Comparison of ENCODE assay signal across 11 cellular contexts in the genomic region with DNA sequence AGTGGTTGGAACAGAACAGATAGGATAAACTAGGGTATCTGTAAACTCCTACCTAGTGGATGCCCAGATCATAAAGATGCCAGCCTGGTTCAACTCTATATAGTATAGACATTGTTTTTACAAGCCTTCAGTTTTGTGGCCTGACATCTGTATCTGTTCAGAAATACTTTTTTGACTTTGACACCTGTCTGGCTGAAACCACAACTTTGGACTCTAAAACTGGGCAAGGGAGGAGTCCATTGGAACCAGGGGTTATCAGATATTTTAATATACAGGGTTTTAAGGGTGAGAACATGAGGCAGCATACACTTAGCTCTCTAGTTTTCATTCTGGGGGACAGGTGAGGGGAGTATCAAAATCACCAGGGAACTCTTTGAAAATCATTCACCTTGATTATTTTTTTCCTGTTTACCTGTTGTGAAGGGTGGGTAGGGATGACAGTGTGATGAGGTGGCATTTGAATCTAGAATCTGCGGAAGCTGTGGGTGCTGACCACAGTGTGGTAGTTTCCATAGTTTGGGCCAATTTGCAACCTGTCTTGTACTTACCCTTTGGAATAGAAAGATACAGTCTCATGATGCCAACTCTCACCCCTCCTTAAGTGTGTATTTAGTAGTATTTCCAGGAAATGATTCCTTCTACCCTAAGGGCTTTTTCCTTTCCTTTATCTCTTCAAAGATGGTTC. TPM values are rescaled to one million over a fixed set of nuclear protein-coding genes. Genes with fewer than 3 reads are reported as not detected.
A peak's percentile ranks its signal among the peaks of the same experiment; 100 is the strongest.
DNase-seq lines count a peak whose midpoint lies in the region; ATAC-seq, FAIRE-seq and TF ChIP-seq lines count a peak whose summit lies in the region.
"Had no signal": no experiment of that assay in that cellular context is flagged by ENCODE, and none has a peak within 500 bp of the region (broad histone marks: within the 10 kb centered on the region; RNA-seq: fewer than 3 reads in every experiment).

No MANE protein-coding gene starts in this region.

- intact Hi-C loops in activated CD8-positive, alpha-beta T cell treated with anti-CD3 and anti-CD28 coated beads for 36 hours (cut with micrococcal nuclease) = no loop called here
- intact Hi-C loops in HepG2 (cut with micrococcal nuclease; ENCODE audit: unreplicated experiment) = no loop called here
- intact Hi-C loops in ovary (cut with DNase I) = no loop called here

- in situ Hi-C loops in HepG2 (cut with HindIII; ENCODE audit: extremely low pct_ligation_motif_present, low pct_unique_long_range_greater_than_20kb) (no loop called here), GM13977 (cut with MboI; ENCODE audit: low pct_unique_long_range_greater_than_20kb, low sequenced_read_pairs, unreplicated experiment) (no loop called here)

- H3K27ac Mint-ChIP-seq in activated CD8-positive, alpha-beta T cell treated with anti-CD3 and anti-CD28 coated beads for 36 hours = peak overlapping the region; percentile 7
- no peak overlapping the region for H3K27ac Mint-ChIP-seq in activated CD8-positive, alpha-beta T cell treated with anti-CD3 and anti-CD28 coated beads, Interleukin-2, amount 10 ng/mL, durations not matched to agents 7 days and 5 days
- H3K27ac Mint-ChIP-seq in immature natural killer cell = peak overlapping the region; percentile 61 to 97 (median 86)
- H3K27ac Mint-ChIP-seq: activated T-helper 1 cell treated with anti-CD3 and anti-CD28 coated beads, Interleukin-12 subunit alpha, Interleukin-12 subunit beta, Interleukin-2, Interleukin-4 antibody, amounts not matched to agents 30 ng/mL and 10 ng/mL and 1 ng/mL, durations not matched to agents 14 hours and 24 hours and 36 hours had no signal

- TF ChIP-seq EP300 in HepG2 (IDR thresholded peaks at IDR 0.05; ENCODE audit: low read depth in 2 of 2, low read length in 2 of 2) = no peak
- no peak for TF ChIP-seq EP300 in HepG2 (CRISPR knock-in tag; IDR thresholded peaks at IDR 0.05; ENCODE audit: borderline replicate concordance)
- no peak for TF ChIP-seq EP300 in ovary (IDR thresholded peaks at IDR 0.05)

- peaks cover 3% of the 10 kb centered on the region for H3K27me3 Mint-ChIP-seq in activated CD8-positive, alpha-beta T cell treated with anti-CD3 and anti-CD28 coated beads for 36 hours
- H3K27me3 Mint-ChIP-seq in activated CD8-positive, alpha-beta T cell treated with anti-CD3 and anti-CD28 coated beads, Interleukin-2, amount 10 ng/mL, durations not matched to agents 7 days and 5 days (ENCODE audit: low read depth) = peaks cover 16% of the 10 kb centered on the region
- peaks cover 0 to 5% (median 1%) of the 10 kb centered on the region in 3 donors for H3K27me3 Mint-ChIP-seq in immature natural killer cell (ENCODE audit: low read depth in 3 of 3)

- FAIRE-seq in HepG2 (lab: Jason Lieb, UNC) = no peak

- H3K27me3 ChIP-seq in RWPE2 (ENCODE audit: insufficient read depth, poor library complexity, severe bottlenecking) = no peaks in the 10 kb centered on the region
- H3K27me3 ChIP-seq in thoracic aorta (replicated peaks; ENCODE audit: insufficient read depth) = no peaks in the 10 kb centered on the region
- no peaks in the 10 kb centered on the region for H3K27me3 ChIP-seq in HepG2 (ENCODE audit: control insufficient read depth in 1 of 2, insufficient read depth in 2 of 2, low read length in 2 of 2)
- H3K27me3 ChIP-seq in ovary = no peaks in the 10 kb centered on the region
- H3K27me3 ChIP-seq: Peyer's patch had no signal

- H3K4me3 Mint-ChIP-seq in activated CD8-positive, alpha-beta T cell treated with anti-CD3 and anti-CD28 coated beads for 36 hours = no peak overlapping the region
- H3K4me3 Mint-ChIP-seq in activated CD8-positive, alpha-beta T cell treated with anti-CD3 and anti-CD28 coated beads, Interleukin-2, amount 10 ng/mL, durations not matched to agents 7 days and 5 days = no peak overlapping the region
- peak overlapping the region in 4 of 5 donors; percentile 8 to 52 (median 38) for H3K4me3 Mint-ChIP-seq in immature natural killer cell
- H3K4me3 Mint-ChIP-seq: activated T-helper 1 cell treated with anti-CD3 and anti-CD28 coated beads, Interleukin-12 subunit alpha, Interleukin-12 subunit beta, Interleukin-2, Interleukin-4 antibody, amounts not matched to agents 30 ng/mL and 10 ng/mL and 1 ng/mL, durations not matched to agents 14 hours and 24 hours and 36 hours had no signal

- H3K36me3 Mint-ChIP-seq in activated CD8-positive, alpha-beta T cell treated with anti-CD3 and anti-CD28 coated beads for 36 hours (ENCODE audit: low read depth) = peaks cover 2% of the 10 kb centered on the region
- peaks cover 9% of the 10 kb centered on the region for H3K36me3 Mint-ChIP-seq in activated CD8-positive, alpha-beta T cell treated with anti-CD3 and anti-CD28 coated beads, Interleukin-2, amount 10 ng/mL, durations not matched to agents 7 days and 5 days (ENCODE audit: low read depth)
- no peaks in the 10 kb centered on the region for H3K36me3 Mint-ChIP-seq in immature natural killer cell

- no peak for TF ChIP-seq RAD21 in HepG2 (CRISPR knock-in tag; IDR thresholded peaks at IDR 0.05)

- H3K79me2 ChIP-seq in HepG2 (ENCODE audit: insufficient read depth, low read length) = peaks cover 39% of the 10 kb centered on the region

- no peak for TF ChIP-seq CTCF in activated CD8-positive, alpha-beta T cell treated with anti-CD3 and anti-CD28 coated beads for 36 hours (IDR thresholded peaks at IDR 0.05)
- no peak for TF ChIP-seq CTCF in RWPE2 (IDR thresholded peaks at IDR 0.05; ENCODE audit: poor library complexity, severe bottlenecking)
- no peak for TF ChIP-seq CTCF in thoracic aorta (IDR thresholded peaks at IDR 0.05)
- no peak for TF ChIP-seq CTCF in HepG2 (CRISPR knock-in tag; IDR thresholded peaks at IDR 0.05)
- TF ChIP-seq CTCF in GM13977 (IDR thresholded peaks at IDR 0.05; ENCODE audit: extremely low read depth, insufficient read depth, missing control alignments) = no peak
- no peak for TF ChIP-seq CTCF in ovary (IDR thresholded peaks at IDR 0.05)

- ATAC-seq in activated CD8-positive, alpha-beta T cell treated with anti-CD3 and anti-CD28 coated beads for 36 hours = no peak
- no peak for ATAC-seq in activated CD8-positive, alpha-beta T cell treated with anti-CD3 and anti-CD28 coated beads, Interleukin-2, amount 10 ng/mL, durations not matched to agents 7 days and 5 days
- ATAC-seq in RWPE2 (ENCODE audit: low read depth) (peak; percentile 47), thoracic aorta (ENCODE audit: insufficient number of reproducible peaks, low FRiP score, low read depth) (no peak), HepG2 (no peak)

- BruUV-seq in HepG2 (replicated peaks; lab: Mats Ljungman, UMichigan) = no TSS peak

- H3K27ac ChIP-seq in RWPE2 (ENCODE audit: poor library complexity, severe bottlenecking) = peak overlapping the region; percentile 94
- H3K27ac ChIP-seq in thoracic aorta = peak overlapping the region; percentile 34 to 81
- no peak overlapping the region for H3K27ac ChIP-seq in HepG2 (ENCODE audit: extremely low read length, insufficient read depth, low read length)
- H3K27ac ChIP-seq in ovary = no peak overlapping the region

- peak; percentile 23 for DNase-seq in activated CD8-positive, alpha-beta T cell treated with anti-CD3 and anti-CD28 coated beads for 36 hours
- DNase-seq in activated CD8-positive, alpha-beta T cell treated with anti-CD3 and anti-CD28 coated beads, Interleukin-2, amount 10 ng/mL, durations not matched to agents 7 days and 5 days = no peak
- DNase-seq in RWPE2 (ENCODE audit: low spot score) = no peak
- peak; percentile 46 to 65 (median 61) for DNase-seq in immature natural killer cell
- no peak for DNase-seq in thoracic aorta (ENCODE audit: low spot score)
- DNase-seq in HepG2 (ENCODE audit: low spot score) = no peak
- DNase-seq in GM13977 (ENCODE audit: low spot score) = no peak
- DNase-seq in ovary = no peak
- DNase-seq: cerebellar nuclear complex, Peyer's patch had no signal

- no peak overlapping the region for H2AFZ ChIP-seq in HepG2 (ENCODE audit: low read length)

- no peak overlapping the region for H3K4me2 ChIP-seq in HepG2 (ENCODE audit: low read depth, low read length)

- CTCF ChIA-PET in activated CD8-positive, alpha-beta T cell treated with anti-CD3 and anti-CD28 coated beads for 36 hours (lab: Charles Lee) = no interaction called here
- CTCF ChIA-PET in activated CD8-positive, alpha-beta T cell treated with anti-CD3 and anti-CD28 coated beads, Interleukin-2, amount 10 ng/mL, durations not matched to agents 7 days and 5 days (lab: Charles Lee) = interaction anchor here (1.0 kb wide), 1 partner anchor 9 kb away, joined by 3 read pairs; no protein-coding TSS in a partner anchor
- CTCF ChIA-PET in HepG2 (lab: Yijun Ruan, JAX; ENCODE audit: low intra/inter-chr PET ratio, low total read pairs) = no interaction called here

- H3K4me1 Mint-ChIP-seq in activated CD8-positive, alpha-beta T cell treated with anti-CD3 and anti-CD28 coated beads for 36 hours (ENCODE audit: low read depth) = peaks cover 33% of the 10 kb centered on the region
- peaks cover 19% of the 10 kb centered on the region for H3K4me1 Mint-ChIP-seq in activated CD8-positive, alpha-beta T cell treated with anti-CD3 and anti-CD28 coated beads, Interleukin-2, amount 10 ng/mL, durations not matched to agents 7 days and 5 days (ENCODE audit: low read depth)
- peaks cover 36 to 78% of the 10 kb centered on the region in 2 donors for H3K4me1 Mint-ChIP-seq in immature natural killer cell

- WGBS in HepG2 (ENCODE audit: low lambda C conversion rate) = 100% methylated on average over 1 of the region's 1 CpG
- WGBS in ovary, 3 donors = 92 to 100% (median 96%) methylated on average over 1 of the region's 1 CpG

- H3K9me3 ChIP-seq in RWPE2 (ENCODE audit: severe bottlenecking) (no peaks in the 10 kb centered on the region), thoracic aorta (no peaks in the 10 kb centered on the region), HepG2 (ENCODE audit: low read length) (no peaks in the 10 kb centered on the region), ovary (no peaks in the 10 kb centered on the region)
- H3K9me3 ChIP-seq: Peyer's patch had no signal

- H3K36me3 ChIP-seq in RWPE2 (ENCODE audit: low read depth) (no peaks in the 10 kb centered on the region), thoracic aorta (no peaks in the 10 kb centered on the region), HepG2 (replicated peaks in 1 of 2; ENCODE audit: control insufficient read depth in 1 of 2, insufficient read depth in 2 of 2, low read length in 2 of 2) (no peaks in the 10 kb centered on the region), ovary (no peaks in the 10 kb centered on the region)
- H3K36me3 ChIP-seq: Peyer's patch had no signal

- TF ChIP-seq POLR2A in HepG2 (IDR thresholded peaks at IDR 0.05; ENCODE audit: insufficient read depth in 1 of 2, low read depth in 2 of 2, low read length in 2 of 2) (no peak), ovary (IDR thresholded peaks at IDR 0.05) (no peak)

- H3K4me1 ChIP-seq in RWPE2 (ENCODE audit: insufficient read depth, poor library complexity, severe bottlenecking) = peaks cover 72% of the 10 kb centered on the region
- peaks cover 86 to 90% of the 10 kb centered on the region in 2 donors for H3K4me1 ChIP-seq in thoracic aorta (ENCODE audit: control insufficient read depth in 1 of 2, low read depth in 2 of 2)
- peaks cover 20% of the 10 kb centered on the region for H3K4me1 ChIP-seq in HepG2 (ENCODE audit: insufficient read depth, low read length)
- peaks cover 25% of the 10 kb centered on the region for H3K4me1 ChIP-seq in ovary (ENCODE audit: insufficient read depth)

- H3K4me3 ChIP-seq in RWPE2 (ENCODE audit: severe bottlenecking) = no peak overlapping the region
- no peak overlapping the region for H3K4me3 ChIP-seq in thoracic aorta
- H3K4me3 ChIP-seq in HepG2 (replicated peaks in 1 of 3; ENCODE audit: insufficient read depth in 1 of 3, low read depth in 2 of 3, low read length in 3 of 3) = no peak overlapping the region
- H3K4me3 ChIP-seq in ovary = no peak overlapping the region
- H3K4me3 ChIP-seq: Peyer's patch had no signal

- H3K9me3 Mint-ChIP-seq in activated CD8-positive, alpha-beta T cell treated with anti-CD3 and anti-CD28 coated beads for 36 hours = peaks cover 5% of the 10 kb centered on the region
- H3K9me3 Mint-ChIP-seq in activated CD8-positive, alpha-beta T cell treated with anti-CD3 and anti-CD28 coated beads, Interleukin-2, amount 10 ng/mL, durations not matched to agents 7 days and 5 days (ENCODE audit: insufficient read depth) = peaks cover 2% of the 10 kb centered on the region
- H3K9me3 Mint-ChIP-seq in immature natural killer cell = no peaks in the 10 kb centered on the region

- POLR2A ChIA-PET in activated CD8-positive, alpha-beta T cell treated with anti-CD3 and anti-CD28 coated beads for 36 hours (lab: Charles Lee) = no interaction called here
- POLR2A ChIA-PET in activated CD8-positive, alpha-beta T cell treated with anti-CD3 and anti-CD28 coated beads, Interleukin-2, amount 10 ng/mL, durations not matched to agents 7 days and 5 days (lab: Charles Lee) = no interaction called here
- POLR2A ChIA-PET in HepG2 (lab: Yijun Ruan, JAX) = no interaction called here

- no peaks in the 10 kb centered on the region for H4K20me1 ChIP-seq in HepG2 (ENCODE audit: insufficient read depth, low read length)

- no peak overlapping the region for H3K9ac ChIP-seq in HepG2 (ENCODE audit: insufficient read depth, low read depth, low read length)

RNA-seq across cellular contexts. Expression of gene GAB1, which starts 20.6 kb away (rescaled TPM):
- total RNA-seq in activated CD8-positive, alpha-beta T cell treated with anti-CD3 and anti-CD28 coated beads for 36 hours = under 1 TPM; 0.20 to 0.34 TPM
- under 1 TPM; 0.37 to 0.79 TPM for total RNA-seq in activated CD8-positive, alpha-beta T cell treated with anti-CD3 and anti-CD28 coated beads, Interleukin-2, amount 10 ng/mL, durations not matched to agents 7 days and 5 days
- polyA plus RNA-seq in immature natural killer cell = 1 to 10 TPM in 2 of 3 donors, not detected in 1; 1.9 to 2.9 TPM
- 10 to 100 TPM; 48.3 to 77.3 TPM for total RNA-seq in thoracic aorta
- total RNA-seq in HepG2 (2016; rRNA removed; fragmentation: Illumina TruSeq; extraction: Trizol) = 14.7 and 17.8 TPM in 2 replicates
- 9.7 and 12.8 TPM in 2 replicates for total RNA-seq in HepG2 (2016; cell fraction: cytosol; rRNA removed; fragmentation: Illumina TruSeq; extraction: Trizol; ENCODE audit: low read depth)
- 15.0 and 17.5 TPM in 2 replicates for total RNA-seq in HepG2 (2016; cell fraction: insoluble cytoplasmic fraction; rRNA removed; fragmentation: Illumina TruSeq; extraction: Trizol)
- total RNA-seq in HepG2 (2016; cell fraction: membrane; rRNA removed; fragmentation: Illumina TruSeq; extraction: Trizol) = 9.3 and 9.5 TPM in 2 replicates
- total RNA-seq in HepG2 (2016; cell fraction: nucleus; rRNA removed; fragmentation: Illumina TruSeq; extraction: Trizol) = 24.7 and 28.9 TPM in 2 replicates
- polyA plus RNA-seq in HepG2 (2011; rRNA removed) = 6.8 and 8.7 TPM in 2 replicates
- 2.3 and 3.7 TPM in 2 replicates for polyA plus RNA-seq in HepG2 (2011; cell fraction: cytosol; rRNA removed)
- polyA plus RNA-seq in HepG2 (2011; cell fraction: nucleus; rRNA removed) = 6.2 and 8.6 TPM in 2 replicates
- 7.5 and 8.7 TPM in 2 replicates for polyA plus RNA-seq in HepG2 (2012)
- 0.36 and 0.77 TPM in 2 replicates for polyA plus RNA-seq in HepG2 (2016; cell fraction: cytosol; fragmentation: Illumina TruSeq; extraction: Trizol; ENCODE audit: low read depth)
- 13.9 and 14.1 TPM in 2 replicates for polyA plus RNA-seq in HepG2 (2016; cell fraction: insoluble cytoplasmic fraction; fragmentation: Illumina TruSeq; extraction: Trizol; ENCODE audit: low read depth)
- polyA plus RNA-seq in HepG2 (2016; cell fraction: membrane; fragmentation: Illumina TruSeq; extraction: Trizol; ENCODE audit: low read depth) = 1.1 and 1.3 TPM in 2 replicates
- polyA plus RNA-seq in HepG2 (2016; cell fraction: nucleus; fragmentation: Illumina TruSeq; extraction: Trizol; ENCODE audit: insufficient read depth, low read depth) = 17.0 and 17.5 TPM in 2 replicates
- polyA minus RNA-seq in HepG2 (2011; rRNA and poly(A)+ RNA removed; ENCODE audit: low replicate concordance) = 4.9 and 14.7 TPM in 2 replicates
- polyA minus RNA-seq in HepG2 (2011; cell fraction: cytosol; rRNA and poly(A)+ RNA removed) = 6.5 and 6.9 TPM in 2 replicates
- 40.7 and 43.9 TPM in 2 replicates for polyA minus RNA-seq in HepG2 (2011; cell fraction: nucleus; rRNA and poly(A)+ RNA removed)
- total RNA-seq in ovary = 10 to 100 TPM; 22.4 to 50.3 (median 38.0) TPM
- polyA plus RNA-seq in ovary = 10 to 100 TPM; 10.7 to 31.1 TPM

Comparison
In these comparisons a context has a peak if more than half of its experiments do, and no peak if none do; other contexts are left out.
1. DNase-seq: peak in activated CD8-positive, alpha-beta T cell treated with anti-CD3 and anti-CD28 coated beads for 36 hours (single experiment) and immature natural killer cell (3 of 3); none in activated CD8-positive, alpha-beta T cell treated with anti-CD3 and anti-CD28 coated beads, Interleukin-2, amount 10 ng/mL, durations not matched to agents 7 days and 5 days (single experiment), RWPE2 (single experiment), thoracic aorta (single experiment), HepG2 (single experiment), GM13977 (single experiment) and ovary (0 of 5).
2. H3K4me3 Mint-ChIP-seq: peak in immature natural killer cell (4 of 5); none in activated CD8-positive, alpha-beta T cell treated with anti-CD3 and anti-CD28 coated beads for 36 hours (single experiment) and activated CD8-positive, alpha-beta T cell treated with anti-CD3 and anti-CD28 coated beads, Interleukin-2, amount 10 ng/mL, durations not matched to agents 7 days and 5 days (single experiment).
3. H3K27ac ChIP-seq: peak in RWPE2 (single experiment) and thoracic aorta (2 of 2); none in HepG2 (single experiment) and ovary (0 of 2).